In genomic region chr15:73240864-73241499, GRCh38 we compare ENCODE assay signal across 8 cellular contexts.
DNase-seq lines count a peak whose midpoint lies in the region; ATAC-seq and FAIRE-seq lines count a peak whose summit lies in the region.

No MANE protein-coding gene starts in this region.

- FAIRE-seq in endometrium (lab: Jason Lieb, UNC): peak; percentile 87

- ATAC-seq in HG03135 (IDR thresholded peaks at IDR 0.05; ENCODE audit: unreplicated experiment): no peak

- DNase-seq in AML-193 (lab: John Stamatoyannopoulos, UW) (peak; percentile 40 to 41), H4 (ENCODE audit: low spot score) (peak; percentile 33), NOMO-1 treated with DMSO at 0.1 percent for 48 hours (lab: John Stamatoyannopoulos, UW; ENCODE audit: unreplicated experiment) (peak; percentile 57), middle frontal gyrus (ENCODE audit: extremely low spot score, low spot score) (peak; percentile 70)
- peak; percentile 41 to 52 for DNase-seq in activated CD8-positive, alpha-beta memory T cell treated with anti-CD3 and anti-CD28 coated beads for 4 hours (ENCODE audit: low read depth in 2 of 2)
- peak; percentile 34 to 53 for DNase-seq in stimulated activated CD8-positive, alpha-beta memory T cell treated with anti-CD3 and anti-CD28 coated beads, Interleukin-7, amount 100 ng/mL, for 1 hour (ENCODE audit: low read depth in 2 of 2)
